ENCODE assay signal across 11 cellular contexts in genomic region chr6:9502991-9503761, GRCh38.
DNase-seq lines count a peak whose midpoint lies in the region; ATAC-seq, FAIRE-seq and TF ChIP-seq lines count a peak whose summit lies in the region.
"Had no signal": no experiment of that assay in that cellular context is flagged by ENCODE, and none has a peak within 500 bp of the region (broad histone marks: within the 10 kb centered on the region; RNA-seq: fewer than 3 reads in every experiment).

No MANE protein-coding gene starts in this region.

- H3K27ac ChIP-seq in HUES64 (ENCODE audit: low read depth, low read length) (peak overlapping the region; percentile 39), astrocyte (ENCODE audit: low read depth, low read length) (peak overlapping the region; percentile 87), keratinocyte (ENCODE audit: control insufficient read depth, insufficient read depth, low read length) (peak overlapping the region; percentile 93)
- H3K27ac ChIP-seq: C4-2B had no signal

- H3K4me1 Mint-ChIP-seq in astrocyte (ENCODE audit: low read depth, unreplicated experiment): peaks cover 12% of the 10 kb centered on the region
- H3K4me1 Mint-ChIP-seq: activated B cell treated with CpG ODN at 0.5 μM for 24 hours; naive thymus-derived CD8-positive, alpha-beta T cell had no signal

- no peaks in the 10 kb centered on the region for H4K20me1 ChIP-seq in astrocyte (ENCODE audit: insufficient read depth, low read length)
- H4K20me1 ChIP-seq in keratinocyte (ENCODE audit: control insufficient read depth, extremely low read depth, insufficient read depth, low read length): no peaks in the 10 kb centered on the region

- H3K9ac ChIP-seq in HUES64 (ENCODE audit: low read depth, low read length) (no peak overlapping the region), astrocyte (ENCODE audit: low read length) (peak overlapping the region; percentile 67), keratinocyte (ENCODE audit: control insufficient read depth, extremely low read depth, insufficient read depth, low read length) (peak overlapping the region; percentile 69)

- H3K79me2 ChIP-seq in astrocyte (ENCODE audit: insufficient read depth, low read length) (no peaks in the 10 kb centered on the region), keratinocyte (ENCODE audit: control insufficient read depth, insufficient read depth, low read length) (no peaks in the 10 kb centered on the region)

- H3K9me3 ChIP-seq in HUES64 (ENCODE audit: insufficient read depth, low read depth, low read length) (no peaks in the 10 kb centered on the region; the same call in 1 of the 2 replicates), astrocyte (ENCODE audit: insufficient read depth, low read depth, low read length) (no peaks in the 10 kb centered on the region), keratinocyte (ENCODE audit: control insufficient read depth, low read depth, low read length) (no peaks in the 10 kb centered on the region)

- no peaks in the 10 kb centered on the region for H3K9me1 ChIP-seq in keratinocyte (ENCODE audit: control insufficient read depth, extremely low read depth, insufficient read depth, low read length)

- H3K36me3 ChIP-seq in HUES64 (ENCODE audit: insufficient read depth, low read length): no peaks in the 10 kb centered on the region
- no peaks in the 10 kb centered on the region for H3K36me3 ChIP-seq in astrocyte (ENCODE audit: insufficient read depth, low read length)
- H3K36me3 ChIP-seq in keratinocyte (ENCODE audit: control insufficient read depth in 2 of 2, extremely low read depth in 1 of 2, insufficient read depth in 2 of 2, low read length in 2 of 2): no peaks in the 10 kb centered on the region

- H3K4me2 ChIP-seq in astrocyte (ENCODE audit: low read length) (peak overlapping the region; percentile 53), keratinocyte (ENCODE audit: control insufficient read depth, extremely low read depth, insufficient read depth, low read depth, low read length) (peak overlapping the region; percentile 79)

- H2AFZ ChIP-seq in astrocyte (ENCODE audit: low read depth, low read length): no peak overlapping the region
- H2AFZ ChIP-seq in keratinocyte (ENCODE audit: control insufficient read depth, low read length): peak overlapping the region; percentile 60

- H3K4me3 Mint-ChIP-seq in astrocyte (ENCODE audit: unreplicated experiment): no peak overlapping the region
- H3K4me3 Mint-ChIP-seq: activated B cell treated with CpG ODN at 0.5 μM for 24 hours; naive thymus-derived CD8-positive, alpha-beta T cell had no signal

- H3K27me3 Mint-ChIP-seq in astrocyte (ENCODE audit: low read depth, unreplicated experiment): no peaks in the 10 kb centered on the region
- H3K27me3 Mint-ChIP-seq: activated B cell treated with CpG ODN at 0.5 μM for 24 hours; naive thymus-derived CD8-positive, alpha-beta T cell had no signal

- H3K27ac Mint-ChIP-seq in astrocyte (ENCODE audit: unreplicated experiment): peak overlapping the region; percentile 86
- H3K27ac Mint-ChIP-seq: activated B cell treated with CpG ODN at 0.5 μM for 24 hours; naive thymus-derived CD8-positive, alpha-beta T cell had no signal

- ATAC-seq in GM21529 (IDR thresholded peaks at IDR 0.05; ENCODE audit: unreplicated experiment): no peak
- no peak for ATAC-seq in GM18909 (IDR thresholded peaks at IDR 0.05; ENCODE audit: poor library complexity, unreplicated experiment)
- ATAC-seq: naive thymus-derived CD8-positive, alpha-beta T cell had no signal

- WGBS in HUES64: 71% methylated on average over 9 of the region's 9 CpGs

- peaks cover 13% of the 10 kb centered on the region for H3K4me1 ChIP-seq in HUES64 (ENCODE audit: insufficient read depth, low read length)
- peaks cover 15% of the 10 kb centered on the region for H3K4me1 ChIP-seq in astrocyte (ENCODE audit: insufficient read depth, low read length)
- peaks cover 23% of the 10 kb centered on the region for H3K4me1 ChIP-seq in keratinocyte (ENCODE audit: control insufficient read depth, extremely low read depth, insufficient read depth, low read length)

- FAIRE-seq in astrocyte (lab: Jason Lieb, UNC) (peak; percentile 97), keratinocyte (lab: Jason Lieb, UNC) (peak; percentile 98)

- peak; percentile 85 for DNase-seq in AG10803 (ENCODE audit: low read depth)
- DNase-seq in astrocyte (ENCODE audit: low read depth): peak; percentile 95
- DNase-seq in keratinocyte (ENCODE audit: low read depth, low spot score): no peak
- no peak for DNase-seq in NOMO-1 treated with DMSO at 0.1 percent for 48 hours (lab: John Stamatoyannopoulos, UW; ENCODE audit: unreplicated experiment)
- no peak for DNase-seq in OCI-M1 (lab: John Stamatoyannopoulos, UW)
- DNase-seq: activated B cell treated with CpG ODN at 0.5 μM for 24 hours; naive thymus-derived CD8-positive, alpha-beta T cell had no signal

- H3K27me3 ChIP-seq in HUES64 (ENCODE audit: insufficient read depth, low read length) (no peaks in the 10 kb centered on the region), astrocyte (ENCODE audit: insufficient read depth, low read length) (no peaks in the 10 kb centered on the region), keratinocyte (ENCODE audit: control insufficient read depth, extremely low read depth, insufficient read depth, low read length) (no peaks in the 10 kb centered on the region)

- TF ChIP-seq CTCF in AG10803 (conservative IDR thresholded peaks at IDR 0.05; ENCODE audit: low read length): no peak
- no peak for TF ChIP-seq CTCF in astrocyte (IDR thresholded peaks at IDR 0.05; ENCODE audit: insufficient read depth, low read depth, low read length)
- TF ChIP-seq CTCF in keratinocyte (optimal IDR thresholded peaks at IDR 0.05 in 1 of 3, IDR thresholded peaks at IDR 0.05 in 1 of 3, conservative IDR thresholded peaks at IDR 0.05 in 1 of 3; ENCODE audit: extremely low read depth in 1 of 3, insufficient read depth in 2 of 3, low read length in 3 of 3): no peak

- no peaks in the 10 kb centered on the region for H3K36me3 Mint-ChIP-seq in astrocyte (ENCODE audit: low read depth, unreplicated experiment)
- H3K36me3 Mint-ChIP-seq: naive thymus-derived CD8-positive, alpha-beta T cell had no signal

- dilution Hi-C loops in keratinocyte (cut with MboI; ENCODE audit: extremely low pct_ligation_motif_present, low sequenced_read_pairs): no loop called here

- H3K9me3 Mint-ChIP-seq in astrocyte (ENCODE audit: unreplicated experiment): peaks cover 6% of the 10 kb centered on the region

- H3K4me3 ChIP-seq in AG10803 (ENCODE audit: low read length) (no peak overlapping the region), HUES64 (ENCODE audit: low read length) (no peak overlapping the region), astrocyte (ENCODE audit: insufficient read depth, low read depth, low read length) (peak overlapping the region; percentile 1), keratinocyte (ENCODE audit: control insufficient read depth in 2 of 3, extremely low read depth in 1 of 3, insufficient read depth in 2 of 3, low read depth in 1 of 3, low read length in 3 of 3) (peak overlapping the region in 2 of 3 experiments; percentile 2 to 38)

Comparison
In these comparisons a context has a peak if more than half of its experiments do, and no peak if none do; other contexts are left out.
1. DNase-seq: peak in AG10803 (single experiment) and astrocyte (single experiment); none in keratinocyte (single experiment), NOMO-1 treated with DMSO at 0.1 percent for 48 hours (single experiment) and OCI-M1 (single experiment).
2. H3K4me3 ChIP-seq: peak in astrocyte (single experiment) and keratinocyte (2 of 3); none in AG10803 (single experiment) and HUES64 (single experiment).
3. H3K27ac ChIP-seq: peak in every context shown above with its lines; median percentile 93 in keratinocyte; 87 in astrocyte; 39 in HUES64.